Comparison of ENCODE assay signal across 9 cellular contexts in genomic region chr12:95859344-95859816, GRCh38. TPM values are rescaled to one million over a fixed set of nuclear protein-coding genes. Genes with fewer than 3 reads are reported as not detected.
DNase-seq lines count a peak whose midpoint lies in the region; ATAC-seq and TF ChIP-seq lines count a peak whose summit lies in the region.
"Had no signal": no experiment of that assay in that cellular context is flagged by ENCODE, and none has a peak within 500 bp of the region (broad histone marks: within the 10 kb centered on the region; RNA-seq: fewer than 3 reads in every experiment).

No MANE protein-coding gene starts in this region.

- no peaks in the 10 kb centered on the region for H3K27me3 ChIP-seq in CD4-positive, alpha-beta T cell (ENCODE audit: control insufficient read depth, insufficient read depth, low read length)
- no peaks in the 10 kb centered on the region for H3K27me3 ChIP-seq in tibial artery

- no peaks in the 10 kb centered on the region for H3K9me3 ChIP-seq in CD4-positive, alpha-beta T cell (ENCODE audit: control insufficient read depth, low read length)
- H3K9me3 ChIP-seq in tibial artery = no peaks in the 10 kb centered on the region

- peak overlapping the region; percentile 49 for H3K27ac ChIP-seq in CD4-positive, alpha-beta T cell (ENCODE audit: low read depth, low read length)
- peak overlapping the region; percentile 57 to 67 for H3K27ac ChIP-seq in tibial artery

- peaks cover 0 to 21% (median 17%) of the 10 kb centered on the region in 4 donors for H3K4me1 ChIP-seq in tibial artery

- no peak for DNase-seq in CD4-positive, alpha-beta T cell
- DNase-seq in NCI-H2171 treated with DMSO at 0.1 percent for 48 hours (lab: John Stamatoyannopoulos, UW) = peak; percentile 38
- DNase-seq in astrocyte of the hippocampus (ENCODE audit: low read depth, low spot score) = peak; percentile 44
- DNase-seq in left kidney (ENCODE audit: low read depth, low spot score) = peak; percentile 88
- DNase-seq in tibial artery = no peak
- DNase-seq in KG1 (lab: John Stamatoyannopoulos, UW) = no peak
- DNase-seq in activated T-helper 1 cell treated with anti-CD3 and anti-CD28 coated beads, Interleukin-12 subunit alpha, Interleukin-12 subunit beta, Interleukin-2, Interleukin-4 antibody, amounts not matched to agents 30 ng/mL and 10 ng/mL and 1 ng/mL, durations not matched to agents 14 hours and 24 hours and 36 hours (ENCODE audit: low spot score) = no peak

- H3K4me3 Mint-ChIP-seq in CD4-positive, alpha-beta T cell = no peak overlapping the region
- H3K4me3 Mint-ChIP-seq in activated T-helper 1 cell treated with anti-CD3 and anti-CD28 coated beads, Interleukin-12 subunit alpha, Interleukin-12 subunit beta, Interleukin-2, Interleukin-4 antibody, amounts not matched to agents 30 ng/mL and 10 ng/mL and 1 ng/mL, durations not matched to agents 14 hours and 24 hours and 36 hours = no peak overlapping the region
- H3K4me3 Mint-ChIP-seq: T-helper 1 cell treated with Interleukin-12 subunit alpha and Interleukin-12 subunit beta and Interleukin-4 antibody, amounts not matched to agents 30 μg/mL and 1 μg/mL, for 36 hours had no signal

- peak overlapping the region; percentile 65 to 80 for H3K4me3 ChIP-seq in tibial artery

- peak; percentile 10 for ATAC-seq in CD4-positive, alpha-beta T cell (ENCODE audit: poor library complexity)
- ATAC-seq in GM21447 (IDR thresholded peaks at IDR 0.05; ENCODE audit: unreplicated experiment) = peak; percentile 13

- CTCF ChIA-PET in CD4-positive, alpha-beta T cell (lab: Charles Lee) = interaction anchor here (1.3 kb wide), 1 partner anchor 139 kb away, joined by 3 read pairs; no protein-coding TSS in a partner anchor

- peaks cover 42% of the 10 kb centered on the region for H3K36me3 Mint-ChIP-seq in CD4-positive, alpha-beta T cell (ENCODE audit: low read depth)
- peaks cover 26% of the 10 kb centered on the region for H3K36me3 Mint-ChIP-seq in activated T-helper 1 cell treated with anti-CD3 and anti-CD28 coated beads, Interleukin-12 subunit alpha, Interleukin-12 subunit beta, Interleukin-2, Interleukin-4 antibody, amounts not matched to agents 30 ng/mL and 10 ng/mL and 1 ng/mL, durations not matched to agents 14 hours and 24 hours and 36 hours (ENCODE audit: low read depth)

- intact Hi-C loops in CD4-positive, alpha-beta T cell (cut with DNase I, micrococcal nuclease) = loop anchor here (2.0 to 10.0 kb wide), 11 partner anchors 83 to 1595 kb away; partner anchors contain the start of genes AMDHD1 (in 1 of the 2), CCDC38 (in 1 of the 2), FGD6 (in 1 of the 2) and LTA4H (in 1 of the 2)
- intact Hi-C loops in tibial artery (cut with DNase I; ENCODE audit: low total_unique reads) = loop anchor here (10.0 kb wide), 1 partner anchor 85 kb away; the partner anchor contains the start of genes AMDHD1 and CCDC38
- intact Hi-C loops in activated T-helper 1 cell treated with anti-CD3 and anti-CD28 coated beads, Interleukin-12 subunit alpha, Interleukin-12 subunit beta, Interleukin-2, Interleukin-4 antibody, amounts not matched to agents 30 ng/mL and 10 ng/mL and 1 ng/mL, durations not matched to agents 14 hours and 24 hours and 36 hours (cut with micrococcal nuclease) = loop anchor here (1.0 to 5.0 kb wide), 11 partner anchors 8 to 1048 kb away; partner anchors contain the start of genes AMDHD1, CCDC38, CDK17 and CFAP54

- POLR2A ChIA-PET in CD4-positive, alpha-beta T cell (lab: Charles Lee) = interaction anchor here (1.0 kb wide), 2 partner anchors 83 to 542 kb away, joined by 3 to 11 read pairs; partner anchors contain the start of genes AMDHD1 and CCDC38

- H3K27me3 Mint-ChIP-seq in CD4-positive, alpha-beta T cell = peaks cover 4% of the 10 kb centered on the region
- H3K27me3 Mint-ChIP-seq in activated T-helper 1 cell treated with anti-CD3 and anti-CD28 coated beads, Interleukin-12 subunit alpha, Interleukin-12 subunit beta, Interleukin-2, Interleukin-4 antibody, amounts not matched to agents 30 ng/mL and 10 ng/mL and 1 ng/mL, durations not matched to agents 14 hours and 24 hours and 36 hours (ENCODE audit: insufficient read depth) = peaks cover 5% of the 10 kb centered on the region

- H3K36me3 ChIP-seq in tibial artery = peaks cover 19 to 29% (median 23%) of the 10 kb centered on the region in 3 donors

- no peaks in the 10 kb centered on the region for H3K9me3 Mint-ChIP-seq in CD4-positive, alpha-beta T cell
- H3K9me3 Mint-ChIP-seq in activated T-helper 1 cell treated with anti-CD3 and anti-CD28 coated beads, Interleukin-12 subunit alpha, Interleukin-12 subunit beta, Interleukin-2, Interleukin-4 antibody, amounts not matched to agents 30 ng/mL and 10 ng/mL and 1 ng/mL, durations not matched to agents 14 hours and 24 hours and 36 hours = no peaks in the 10 kb centered on the region
- H3K9me3 Mint-ChIP-seq: T-helper 1 cell treated with Interleukin-12 subunit alpha and Interleukin-12 subunit beta and Interleukin-4 antibody, amounts not matched to agents 30 μg/mL and 1 μg/mL, for 36 hours had no signal

- no peak overlapping the region for H3K27ac Mint-ChIP-seq in CD4-positive, alpha-beta T cell
- no peak overlapping the region for H3K27ac Mint-ChIP-seq in activated T-helper 1 cell treated with anti-CD3 and anti-CD28 coated beads, Interleukin-12 subunit alpha, Interleukin-12 subunit beta, Interleukin-2, Interleukin-4 antibody, amounts not matched to agents 30 ng/mL and 10 ng/mL and 1 ng/mL, durations not matched to agents 14 hours and 24 hours and 36 hours
- H3K27ac Mint-ChIP-seq: T-helper 1 cell treated with Interleukin-12 subunit alpha and Interleukin-12 subunit beta and Interleukin-4 antibody, amounts not matched to agents 30 μg/mL and 1 μg/mL, for 36 hours had no signal

- TF ChIP-seq CTCF in CD4-positive, alpha-beta T cell (IDR thresholded peaks at IDR 0.05) = no peak
- TF ChIP-seq CTCF in tibial artery (IDR thresholded peaks at IDR 0.05) = no peak

- peaks cover 11% of the 10 kb centered on the region for H3K4me1 Mint-ChIP-seq in CD4-positive, alpha-beta T cell (ENCODE audit: low read depth)
- H3K4me1 Mint-ChIP-seq in activated T-helper 1 cell treated with anti-CD3 and anti-CD28 coated beads, Interleukin-12 subunit alpha, Interleukin-12 subunit beta, Interleukin-2, Interleukin-4 antibody, amounts not matched to agents 30 ng/mL and 10 ng/mL and 1 ng/mL, durations not matched to agents 14 hours and 24 hours and 36 hours (ENCODE audit: low read depth) = peaks cover 9% of the 10 kb centered on the region

RNA-seq across cellular contexts. Expression of gene SNRPF, which starts 0.6 kb away (rescaled TPM):
- 10 to 100 TPM; 40.9 to 44.0 TPM for total RNA-seq in CD4-positive, alpha-beta T cell
- total RNA-seq in activated T-helper 1 cell treated with anti-CD3 and anti-CD28 coated beads, Interleukin-12 subunit alpha, Interleukin-12 subunit beta, Interleukin-2, Interleukin-4 antibody, amounts not matched to agents 30 ng/mL and 10 ng/mL and 1 ng/mL, durations not matched to agents 14 hours and 24 hours and 36 hours = 65.6 and 70.9 TPM in 2 replicates

Comparison
In these comparisons a context has a peak if more than half of its experiments do, and no peak if none do; other contexts are left out.
1. DNase-seq: peak in NCI-H2171 treated with DMSO at 0.1 percent for 48 hours (single experiment), astrocyte of the hippocampus (single experiment) and left kidney (single experiment); none in CD4-positive, alpha-beta T cell (0 of 10), tibial artery (0 of 2), KG1 (single experiment) and activated T-helper 1 cell treated with anti-CD3 and anti-CD28 coated beads, Interleukin-12 subunit alpha, Interleukin-12 subunit beta, Interleukin-2, Interleukin-4 antibody, amounts not matched to agents 30 ng/mL and 10 ng/mL and 1 ng/mL, durations not matched to agents 14 hours and 24 hours and 36 hours (single experiment).